Comparison of ENCODE assay signal across 19 cellular contexts in the genomic region with DNA sequence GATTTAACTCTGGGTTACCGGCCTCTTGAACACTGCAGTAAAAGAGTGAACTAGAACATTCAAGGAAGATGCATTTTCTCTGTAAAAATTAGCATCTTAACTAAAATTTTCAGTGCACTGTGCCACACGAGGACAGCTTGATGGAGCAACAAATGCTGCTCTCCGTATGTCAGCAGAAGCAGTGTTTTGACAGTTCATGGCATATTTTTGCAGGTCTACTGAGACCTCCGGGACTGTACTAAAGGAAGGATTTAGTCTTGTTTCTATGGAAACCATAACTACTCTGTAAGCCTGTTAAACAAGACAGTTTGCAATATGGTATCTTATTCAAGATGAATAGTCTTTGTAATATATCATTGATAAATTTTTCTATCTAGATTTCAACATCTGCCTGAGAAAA.
"Had no signal": no experiment of that assay in that cellular context is flagged by ENCODE, and none has a peak within 500 bp of the region (broad histone marks: within the 10 kb centered on the region; RNA-seq: fewer than 3 reads in every experiment).

No MANE protein-coding gene starts in this region.

- H3K27ac ChIP-seq: epithelial cell of prostate, esophagus squamous epithelium, parathyroid adenoma, prostate gland, sigmoid colon, skin epidermis had no signal

- DNase-seq: effector memory CD8-positive, alpha-beta T cell; esophagus squamous epithelium; foreskin fibroblast; left colon; left ventricle myocardium superior; mesenchymal stem cell; midbrain; naive B cell; retina; sigmoid colon; stimulated activated CD4-positive, alpha-beta T cell treated with anti-CD3 and anti-CD28 coated beads, Interleukin-2, amount 100 ng/mL, for 24 hours; stimulated activated CD4-positive, alpha-beta T cell treated with anti-CD3 and anti-CD28 coated beads, Interleukin-4, amount 100 ng/mL, for 4 hours; stimulated activated naive B cell treated with anti-CD40 and anti-IgM and Interleukin-4, amounts not matched to agents 10 μg/mL and 1 μg/mL and 100 μg/mL, for 72 hours; stimulated activated naive CD8-positive, alpha-beta T cell treated with anti-CD3 and anti-CD28 coated beads, Interleukin-15, amount 100 ng/mL, for 72 hours had no signal

- ATAC-seq: effector memory CD8-positive, alpha-beta T cell; left colon; left ventricle myocardium superior; stimulated activated naive B cell treated with anti-CD40 and anti-IgM and Interleukin-4, amounts not matched to agents 10 μg/mL and 1 μg/mL and 100 μg/mL, for 72 hours; stimulated activated naive CD8-positive, alpha-beta T cell treated with anti-CD3 and anti-CD28 coated beads, Interleukin-15, amount 100 ng/mL, for 72 hours had no signal

- H3K36me3 ChIP-seq: esophagus squamous epithelium, prostate gland, sigmoid colon had no signal

- H3K27me3 ChIP-seq: esophagus squamous epithelium, sigmoid colon had no signal

- H3K9me3 ChIP-seq: esophagus squamous epithelium, prostate gland, sigmoid colon had no signal

- H3K4me1 ChIP-seq: esophagus squamous epithelium, parathyroid adenoma, prostate gland, sigmoid colon had no signal

- H3K4me3 ChIP-seq: esophagus squamous epithelium, lung, prostate gland, sigmoid colon, skin epidermis had no signal
